ENCODE assay signal across 8 cellular contexts in genomic region chr17:78780852-78781338, GRCh38. TPM values are rescaled to one million over a fixed set of nuclear protein-coding genes. Genes with fewer than 3 reads are reported as not detected.
A peak's percentile ranks its signal among the peaks of the same experiment; 100 is the strongest.
DNase-seq lines count a peak whose midpoint lies in the region; TF ChIP-seq lines count a peak whose summit lies in the region.

No MANE protein-coding gene starts in this region.

- H3K9ac ChIP-seq in KMS-11: peak overlapping the region; percentile 91
- H3K9ac ChIP-seq in stomach smooth muscle (ENCODE audit: low read length in 2 of 2): peak overlapping the region; percentile 60 to 77

- CTCF ChIA-PET in activated naive CD4-positive, alpha-beta T cell treated with anti-CD3 and anti-CD28 coated beads, Interleukin-2, amount 10 ng/mL, durations not matched to agents 7 days and 5 days (lab: Charles Lee): interaction anchor here (0.9 to 2.3 kb wide), 6 partner anchors 9 to 45 kb away, joined by 3 to 11 read pairs (median 3); no protein-coding TSS in a partner anchor

- peak overlapping the region; percentile 11; the same call in 1 of the 2 replicates for H2AFZ ChIP-seq in KMS-11 (ENCODE audit: low read depth)

- H3K27ac ChIP-seq in KMS-11 (peak overlapping the region; percentile 80), stomach smooth muscle (ENCODE audit: low read length) (peak overlapping the region; percentile 66)

- H3K9me3 ChIP-seq in stomach smooth muscle (ENCODE audit: control insufficient read depth in 2 of 2, low read length in 2 of 2): no peaks in the 10 kb centered on the region

- no peaks in the 10 kb centered on the region for H3K27me3 Mint-ChIP-seq in activated naive CD4-positive, alpha-beta T cell treated with anti-CD3 and anti-CD28 coated beads, Interleukin-2, amount 10 ng/mL, durations not matched to agents 7 days and 5 days
- peaks cover 16 to 36% (median 35%) of the 10 kb centered on the region in 3 donors for H3K27me3 Mint-ChIP-seq in immature natural killer cell (ENCODE audit: low read depth in 3 of 3)

- no peaks in the 10 kb centered on the region for H3K9me3 Mint-ChIP-seq in activated naive CD4-positive, alpha-beta T cell treated with anti-CD3 and anti-CD28 coated beads, Interleukin-2, amount 10 ng/mL, durations not matched to agents 7 days and 5 days
- H3K9me3 Mint-ChIP-seq in immature natural killer cell: no peaks in the 10 kb centered on the region

- DNase-seq in activated naive CD4-positive, alpha-beta T cell treated with anti-CD3 and anti-CD28 coated beads, Interleukin-2, amount 10 ng/mL, durations not matched to agents 7 days and 5 days: peak; percentile 48
- DNase-seq in immature natural killer cell (peak in 1 of 3 donors; percentile 44), G401 (ENCODE audit: low spot score) (no peak), anterior cingulate cortex (lab: John Stamatoyannopoulos, UW) (no peak), SHP77 (lab: John Stamatoyannopoulos, UW) (no peak), HuH-7 (ENCODE audit: low spot score) (no peak)

- TF ChIP-seq CTCF in KMS-11 (conservative IDR thresholded peaks at IDR 0.05; ENCODE audit: low read depth, low read length): no peak

- peak overlapping the region; percentile 90 for H3K4me2 ChIP-seq in KMS-11

- peak overlapping the region; percentile 96 for H3K27ac Mint-ChIP-seq in activated naive CD4-positive, alpha-beta T cell treated with anti-CD3 and anti-CD28 coated beads, Interleukin-2, amount 10 ng/mL, durations not matched to agents 7 days and 5 days
- H3K27ac Mint-ChIP-seq in immature natural killer cell: peak overlapping the region; percentile 94 to 99 (median 96)

- H3K36me3 Mint-ChIP-seq in activated naive CD4-positive, alpha-beta T cell treated with anti-CD3 and anti-CD28 coated beads, Interleukin-2, amount 10 ng/mL, durations not matched to agents 7 days and 5 days: peaks cover 28% of the 10 kb centered on the region
- peaks cover 0 to 4% (median 0%) of the 10 kb centered on the region in 3 donors for H3K36me3 Mint-ChIP-seq in immature natural killer cell

- peak overlapping the region; percentile 82 for H3K4me3 Mint-ChIP-seq in activated naive CD4-positive, alpha-beta T cell treated with anti-CD3 and anti-CD28 coated beads, Interleukin-2, amount 10 ng/mL, durations not matched to agents 7 days and 5 days
- H3K4me3 Mint-ChIP-seq in immature natural killer cell: peak overlapping the region; percentile 89 to 98 (median 90)

- H3K79me2 ChIP-seq in KMS-11 (ENCODE audit: insufficient read depth, low read depth): peaks cover 60% of the 10 kb centered on the region

- H4K20me1 ChIP-seq in KMS-11 (ENCODE audit: insufficient read depth): no peaks in the 10 kb centered on the region

- H3K4me1 Mint-ChIP-seq in activated naive CD4-positive, alpha-beta T cell treated with anti-CD3 and anti-CD28 coated beads, Interleukin-2, amount 10 ng/mL, durations not matched to agents 7 days and 5 days: peaks cover 64% of the 10 kb centered on the region
- peaks cover 72 to 74% of the 10 kb centered on the region in 2 donors for H3K4me1 Mint-ChIP-seq in immature natural killer cell

- H3K36me3 ChIP-seq in KMS-11 (ENCODE audit: insufficient read depth) (no peaks in the 10 kb centered on the region), stomach smooth muscle (ENCODE audit: control insufficient read depth in 2 of 2, insufficient read depth in 2 of 2, low read length in 2 of 2) (no peaks in the 10 kb centered on the region)

- no peaks in the 10 kb centered on the region for H3K27me3 ChIP-seq in KMS-11 (ENCODE audit: insufficient read depth, low read depth)
- H3K27me3 ChIP-seq in stomach smooth muscle (ENCODE audit: control insufficient read depth in 1 of 2, insufficient read depth in 2 of 2, low read length in 2 of 2): no peaks in the 10 kb centered on the region

- in situ Hi-C loops in G401 (cut with HindIII; ENCODE audit: low sequenced_read_pairs): no loop called here

- H3K4me1 ChIP-seq in KMS-11 (ENCODE audit: low read depth, poor library complexity, severe bottlenecking) (peaks cover 81% of the 10 kb centered on the region), stomach smooth muscle (ENCODE audit: control insufficient read depth, insufficient read depth, low read length) (peaks cover 13% of the 10 kb centered on the region)

- H3K4me3 ChIP-seq in KMS-11 (IDR thresholded peaks at IDR 0.05; ENCODE audit: insufficient read depth, low read depth, low read length) (no peak overlapping the region), stomach smooth muscle (ENCODE audit: low read length in 2 of 2) (peak overlapping the region; percentile 79 to 84)

RNA-seq across cellular contexts. Expression of gene CYTH1, which starts 1.2 kb away (rescaled TPM):
- polyA plus RNA-seq in immature natural killer cell: 100 to 1,000 TPM; 176 to 336 (median 233) TPM
- 21.7 and 28.1 TPM in 2 replicates for total RNA-seq in G401 (2014; rRNA removed; shearing (Covaris generic))

RNA-seq across cellular contexts. Expression of gene USP36, which starts 59.7 kb away (rescaled TPM):
- polyA plus RNA-seq in immature natural killer cell: 10 to 100 TPM in 2 of 3 donors, 1 to 10 TPM in 1; 9.6 to 31.7 (median 22.7) TPM
- 10.1 and 10.4 TPM in 2 replicates for total RNA-seq in G401 (2014; rRNA removed; shearing (Covaris generic))
